12 cellular contexts compared by ENCODE assay signal in the genomic region with DNA sequence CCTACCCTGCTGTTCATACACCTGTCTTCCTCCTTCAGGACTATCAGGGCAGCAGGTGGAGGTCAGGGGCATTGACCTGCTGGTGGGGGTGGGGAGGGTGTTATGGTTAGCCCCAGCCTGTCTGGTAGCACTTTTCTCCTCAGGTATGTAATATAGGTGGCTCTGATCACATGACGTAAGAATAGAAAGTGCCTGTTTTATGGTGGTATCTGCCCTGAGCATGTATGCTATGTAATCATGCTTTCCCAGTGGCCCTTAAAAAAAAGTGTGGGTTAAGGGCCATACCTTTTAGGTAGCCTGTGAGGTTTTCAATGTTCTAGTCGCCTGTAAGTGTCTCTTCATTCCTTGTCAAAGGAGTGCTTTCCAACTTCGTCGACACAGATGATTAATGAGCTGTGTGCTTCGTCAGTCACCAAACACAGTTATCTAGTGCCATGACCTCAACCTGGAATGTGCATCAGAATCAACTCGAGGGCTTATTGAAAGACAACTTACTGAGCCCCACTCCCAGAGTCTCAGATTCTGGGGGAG.
DNase-seq lines count a peak whose midpoint lies in the region; ATAC-seq and TF ChIP-seq lines count a peak whose summit lies in the region.
"Had no signal": no experiment of that assay in that cellular context is flagged by ENCODE, and none has a peak within 500 bp of the region (broad histone marks: within the 10 kb centered on the region; RNA-seq: fewer than 3 reads in every experiment).

No MANE protein-coding gene starts in this region.

- no peaks in the 10 kb centered on the region for H3K9me2 ChIP-seq in GM23338 (ENCODE audit: insufficient read depth)

- no peak overlapping the region for H3K4me3 Mint-ChIP-seq in GM23338
- peak overlapping the region; percentile 83 for H3K4me3 Mint-ChIP-seq in activated naive CD8-positive, alpha-beta T cell

- H3F3A ChIP-seq in GM23338 (replicated peaks; ENCODE audit: low read depth), result no peaks in the 10 kb centered on the region

- no peak overlapping the region for H3K4me2 ChIP-seq in GM23338

- intact Hi-C loops in right cardiac atrium (cut with DNase I), result loop anchor here in 3 of 4 donors (10.0 kb wide), 3 partner anchors 84 to 204 kb away; no protein-coding TSS in a partner anchor
- intact Hi-C loops in spleen (cut with DNase I; ENCODE audit: low total_unique reads), result loop anchor here (10.0 kb wide), 1 partner anchor 84 kb away; no protein-coding TSS in a partner anchor

- H3K27ac Mint-ChIP-seq in GM23338, result peak overlapping the region; percentile 60
- peak overlapping the region; percentile 99 for H3K27ac Mint-ChIP-seq in activated naive CD8-positive, alpha-beta T cell

- H3K27me3 ChIP-seq in GM23338 (ENCODE audit: insufficient read depth), result no peaks in the 10 kb centered on the region
- H3K27me3 ChIP-seq in right cardiac atrium (ENCODE audit: control insufficient read depth, insufficient read depth), result no peaks in the 10 kb centered on the region
- H3K27me3 ChIP-seq in spleen (replicated peaks in 1 of 7), result no peaks in the 10 kb centered on the region
- no peaks in the 10 kb centered on the region for H3K27me3 ChIP-seq in SJCRH30

- no peak overlapping the region for H2AFZ ChIP-seq in GM23338

- ATAC-seq in GM23338 (no peak), right cardiac atrium (peak; percentile 54 to 63), HG03095 (IDR thresholded peaks at IDR 0.05; ENCODE audit: unreplicated experiment) (no peak)

- H3K4me1 ChIP-seq in GM23338 (ENCODE audit: insufficient read depth) (no peaks in the 10 kb centered on the region; the same call in 1 of the 2 replicates), right cardiac atrium (ENCODE audit: control insufficient read depth, insufficient read depth, low read length) (peaks cover 17% of the 10 kb centered on the region), spleen (peaks cover 36 to 100% (median 69%) of the 10 kb centered on the region in 6 donors), SJCRH30 (no peaks in the 10 kb centered on the region; the same call in 1 of the 2 replicates)

- H4K20me1 ChIP-seq in GM23338 (replicated peaks; ENCODE audit: insufficient read depth), result 0 out of 2 replicates have a peak, but pooled peaks cover 4% of the 10 kb centered on the region

- no peak for TF ChIP-seq POLR2A in spleen (IDR thresholded peaks at IDR 0.05)

- H3K27me3 Mint-ChIP-seq in GM23338 (ENCODE audit: insufficient read depth, low read depth, poor library complexity), result no peaks in the 10 kb centered on the region
- no peaks in the 10 kb centered on the region for H3K27me3 Mint-ChIP-seq in activated naive CD8-positive, alpha-beta T cell

- no peak for TF ChIP-seq CTCF in GM23338 (conservative IDR thresholded peaks at IDR 0.05; ENCODE audit: low read depth in 2 of 2)
- no peak for TF ChIP-seq CTCF in spleen (IDR thresholded peaks at IDR 0.05 in 8 of 11, conservative IDR thresholded peaks at IDR 0.05 in 3 of 11)

- WGBS in right cardiac atrium, result 38% methylated on average over 6 of the region's 6 CpGs
- 76 to 83% (median 80%) methylated on average over 6 of the region's 6 CpGs for WGBS in spleen, 5 donors

- no peaks in the 10 kb centered on the region for H3K79me2 ChIP-seq in GM23338 (replicated peaks; ENCODE audit: insufficient read depth)

- H3K9me3 ChIP-seq in right cardiac atrium (ENCODE audit: control insufficient read depth, low read length), result no peaks in the 10 kb centered on the region
- H3K9me3 ChIP-seq in spleen, result no peaks in the 10 kb centered on the region
- no peaks in the 10 kb centered on the region for H3K9me3 ChIP-seq in SJCRH30 (replicated peaks)

- H3K27ac ChIP-seq in GM23338 (ENCODE audit: low read depth), result no peak overlapping the region; the same call in 1 of the 2 replicates
- peak overlapping the region; percentile 98 for H3K27ac ChIP-seq in right cardiac atrium (ENCODE audit: low read length)
- H3K27ac ChIP-seq in spleen, result peak overlapping the region; percentile 75 to 93 (median 90)
- no peak overlapping the region for H3K27ac ChIP-seq in SJCRH30

- H3K4me3 ChIP-seq in GM23338, result no peak overlapping the region
- no peak overlapping the region for H3K4me3 ChIP-seq in right cardiac atrium (ENCODE audit: low read length)
- H3K4me3 ChIP-seq in spleen, result no peak overlapping the region
- no peak overlapping the region for H3K4me3 ChIP-seq in SJCRH30

- H3K36me3 ChIP-seq in GM23338 (ENCODE audit: insufficient read depth) (no peaks in the 10 kb centered on the region; the same call in 1 of the 2 replicates), spleen (peaks cover 0 to 91% (median 39%) of the 10 kb centered on the region in 6 donors), SJCRH30 (peaks cover 11% of the 10 kb centered on the region)

- H3K9me3 Mint-ChIP-seq in GM23338, result no peaks in the 10 kb centered on the region
- H3K9me3 Mint-ChIP-seq in activated naive CD8-positive, alpha-beta T cell (ENCODE audit: low read depth), result no peaks in the 10 kb centered on the region

- H3K4me1 Mint-ChIP-seq in GM23338, result peaks cover 11% of the 10 kb centered on the region
- peaks cover 88% of the 10 kb centered on the region for H3K4me1 Mint-ChIP-seq in activated naive CD8-positive, alpha-beta T cell (ENCODE audit: low read depth)

- no peak for DNase-seq in GM23338 (ENCODE audit: low spot score)
- DNase-seq in right cardiac atrium, result peak in 1 of 3 donors; percentile 38
- DNase-seq in spleen, result no peak
- no peak for DNase-seq in SJCRH30
- DNase-seq in NCI-H128 (lab: John Stamatoyannopoulos, UW; ENCODE audit: unreplicated experiment), result no peak
- no peak for DNase-seq in NCI-H2196 (lab: John Stamatoyannopoulos, UW; ENCODE audit: unreplicated experiment)
- DNase-seq: caudate nucleus; NCI-H510A; stimulated activated CD4-positive, alpha-beta T cell treated with anti-CD3 and anti-CD28 coated beads, Interleukin-4, amount 100 ng/mL, for 1 hour; T1000 had no signal

- H3K36me3 Mint-ChIP-seq in GM23338 (ENCODE audit: low read depth), result peaks cover 9% of the 10 kb centered on the region; the same call in 1 of the 3 replicates
- peaks cover 14% of the 10 kb centered on the region for H3K36me3 Mint-ChIP-seq in activated naive CD8-positive, alpha-beta T cell

TF ChIP-seq in GM23338, 12 proteins besides CTCF, POLR2A, EP300 and RAD21 (continues in another document):
- TF ChIP-seq POLR2AphosphoS5 (IDR thresholded peaks at IDR 0.05; ENCODE audit: low read depth) (no peak), JUNB (IDR thresholded peaks at IDR 0.05; ENCODE audit: unreplicated experiment) (no peak), ZNF114 (CRISPR knock-in tag; IDR thresholded peaks at IDR 0.05) (no peak), CREB1 (CRISPR knock-in tag; IDR thresholded peaks at IDR 0.05; ENCODE audit: low read depth) (no peak), NANOG (IDR thresholded peaks at IDR 0.05; ENCODE audit: borderline replicate concordance) (no peak), STAT1 (IDR thresholded peaks at IDR 0.05; ENCODE audit: unreplicated experiment) (no peak), ZNF331 (CRISPR knock-in tag; IDR thresholded peaks at IDR 0.05; ENCODE audit: low read depth) (no peak), EZH2 (IDR thresholded peaks at IDR 0.05; ENCODE audit: low read depth, unreplicated experiment) (no peak)
- TF ChIP-seq, protein P1, sequence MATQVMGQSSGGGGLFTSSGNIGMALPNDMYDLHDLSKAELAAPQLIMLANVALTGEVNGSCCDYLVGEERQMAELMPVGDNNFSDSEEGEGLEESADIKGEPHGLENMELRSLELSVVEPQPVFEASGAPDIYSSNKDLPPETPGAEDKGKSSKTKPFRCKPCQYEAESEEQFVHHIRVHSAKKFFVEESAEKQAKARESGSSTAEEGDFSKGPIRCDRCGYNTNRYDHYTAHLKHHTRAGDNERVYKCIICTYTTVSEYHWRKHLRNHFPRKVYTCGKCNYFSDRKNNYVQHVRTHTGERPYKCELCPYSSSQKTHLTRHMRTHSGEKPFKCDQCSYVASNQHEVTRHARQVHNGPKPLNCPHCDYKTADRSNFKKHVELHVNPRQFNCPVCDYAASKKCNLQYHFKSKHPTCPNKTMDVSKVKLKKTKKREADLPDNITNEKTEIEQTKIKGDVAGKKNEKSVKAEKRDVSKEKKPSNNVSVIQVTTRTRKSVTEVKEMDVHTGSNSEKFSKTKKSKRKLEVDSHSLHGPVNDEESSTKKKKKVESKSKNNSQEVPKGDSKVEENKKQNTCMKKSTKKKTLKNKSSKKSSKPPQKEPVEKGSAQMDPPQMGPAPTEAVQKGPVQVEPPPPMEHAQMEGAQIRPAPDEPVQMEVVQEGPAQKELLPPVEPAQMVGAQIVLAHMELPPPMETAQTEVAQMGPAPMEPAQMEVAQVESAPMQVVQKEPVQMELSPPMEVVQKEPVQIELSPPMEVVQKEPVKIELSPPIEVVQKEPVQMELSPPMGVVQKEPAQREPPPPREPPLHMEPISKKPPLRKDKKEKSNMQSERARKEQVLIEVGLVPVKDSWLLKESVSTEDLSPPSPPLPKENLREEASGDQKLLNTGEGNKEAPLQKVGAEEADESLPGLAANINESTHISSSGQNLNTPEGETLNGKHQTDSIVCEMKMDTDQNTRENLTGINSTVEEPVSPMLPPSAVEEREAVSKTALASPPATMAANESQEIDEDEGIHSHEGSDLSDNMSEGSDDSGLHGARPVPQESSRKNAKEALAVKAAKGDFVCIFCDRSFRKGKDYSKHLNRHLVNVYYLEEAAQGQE (IDR thresholded peaks at IDR 0.05; ENCODE audit: unreplicated experiment), result no peak
- TF ChIP-seq, protein P2, sequence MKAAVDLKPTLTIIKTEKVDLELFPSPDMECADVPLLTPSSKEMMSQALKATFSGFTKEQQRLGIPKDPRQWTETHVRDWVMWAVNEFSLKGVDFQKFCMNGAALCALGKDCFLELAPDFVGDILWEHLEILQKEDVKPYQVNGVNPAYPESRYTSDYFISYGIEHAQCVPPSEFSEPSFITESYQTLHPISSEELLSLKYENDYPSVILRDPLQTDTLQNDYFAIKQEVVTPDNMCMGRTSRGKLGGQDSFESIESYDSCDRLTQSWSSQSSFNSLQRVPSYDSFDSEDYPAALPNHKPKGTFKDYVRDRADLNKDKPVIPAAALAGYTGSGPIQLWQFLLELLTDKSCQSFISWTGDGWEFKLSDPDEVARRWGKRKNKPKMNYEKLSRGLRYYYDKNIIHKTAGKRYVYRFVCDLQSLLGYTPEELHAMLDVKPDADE (IDR thresholded peaks at IDR 0.05), result no peak

Comparison
In these comparisons a context has a peak if more than half of its experiments do, and no peak if none do; other contexts are left out.
1. ATAC-seq: peak in right cardiac atrium (2 of 2); none in GM23338 (single experiment) and HG03095 (single experiment).
2. H3K27ac ChIP-seq: peak in right cardiac atrium (single experiment) and spleen (8 of 8); none in GM23338 (single experiment) and SJCRH30 (single experiment).